In genomic region chr18:40662898-40663437, GRCh38 we compare ENCODE assay signal across 7 cellular contexts.
"Had no signal": no experiment of that assay in that cellular context is flagged by ENCODE, and none has a peak within 500 bp of the region (broad histone marks: within the 10 kb centered on the region; RNA-seq: fewer than 3 reads in every experiment).

No MANE protein-coding gene starts in this region.

- H3K9me3 Mint-ChIP-seq: GM23338 had no signal

- H3K4me1 Mint-ChIP-seq: GM23338, H9, IgD-negative memory B cell had no signal

- H3K27me3 Mint-ChIP-seq: IgD-negative memory B cell had no signal

- H3K4me3 ChIP-seq: GM23338 had no signal

- H3K36me3 Mint-ChIP-seq: IgD-negative memory B cell had no signal

- ATAC-seq: GM23338, HepG2 had no signal

- DNase-seq: H9, HCEC 1CT, KBM-7 had no signal

- H3K27ac ChIP-seq: HL-60 had no signal

- H3K4me3 Mint-ChIP-seq: GM23338, H9, IgD-negative memory B cell had no signal

- H3K4me2 ChIP-seq: GM23338 had no signal

- H3K27ac Mint-ChIP-seq: GM23338, IgD-negative memory B cell had no signal

- H2AFZ ChIP-seq: GM23338 had no signal
